In the genomic region with DNA sequence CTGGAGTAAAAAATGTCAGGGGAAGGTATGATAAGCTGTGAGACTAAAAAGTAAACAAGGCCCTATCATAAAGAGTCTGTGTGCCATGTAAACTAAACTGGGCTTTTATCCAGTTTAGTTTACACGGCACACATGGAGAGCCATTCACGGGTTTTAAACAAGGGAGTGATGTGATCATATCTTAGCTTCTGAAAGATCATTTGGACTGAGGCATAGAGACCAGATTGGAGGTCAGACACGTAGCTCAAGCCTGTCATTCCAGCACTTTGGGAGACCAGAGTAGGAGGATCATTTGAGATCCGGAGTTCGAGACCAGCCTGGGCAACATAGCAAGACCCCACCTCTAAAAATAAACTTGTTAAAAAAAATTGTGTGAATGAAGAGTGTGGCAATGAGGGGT, we compare ENCODE assay signal across 21 cellular contexts. TPM values are rescaled to one million over a fixed set of nuclear protein-coding genes. Genes with fewer than 3 reads are reported as not detected.
DNase-seq lines count a peak whose midpoint lies in the region; ATAC-seq, FAIRE-seq and TF ChIP-seq lines count a peak whose summit lies in the region.
"Had no signal": no experiment of that assay in that cellular context is flagged by ENCODE, and none has a peak within 500 bp of the region (broad histone marks: within the 10 kb centered on the region; RNA-seq: fewer than 3 reads in every experiment).

No MANE protein-coding gene starts in this region.

- TF ChIP-seq POLR2A in K562 (conservative IDR thresholded peaks at IDR 0.05), result no peak

- DNase-seq in DMS53 (lab: John Stamatoyannopoulos, UW) (peak; percentile 81), K562 (ENCODE audit: extremely low read depth in 1 of 4, low spot score in 3 of 4) (no peak), nephron progenitor cell (no peak), HTR-8/SVneo (ENCODE audit: insufficient read length, low spot score) (no peak)
- DNase-seq in activated naive CD4-positive, alpha-beta T cell treated with anti-CD3 and anti-CD28 coated beads, Interleukin-2, amount 10 ng/mL, durations not matched to agents 7 days and 5 days, result no peak
- DNase-seq: CD4-positive, alpha-beta T cell; DMS153; GDM1; NCI-H1092; NCI-H1436; NCI-H2029; NCI-H446; NCI-H69; PC-9; SIG-M5; SK-N-SH had no signal

- CTCF ChIA-PET in HEK293 (lab: Yijun Ruan, JAX), result no interaction called here
- CTCF ChIA-PET in K562 (lab: Yijun Ruan, JAX; ENCODE audit: low intra/inter-chr PET ratio), result no interaction called here
- CTCF ChIA-PET in activated naive CD4-positive, alpha-beta T cell treated with anti-CD3 and anti-CD28 coated beads, Interleukin-2, amount 10 ng/mL, durations not matched to agents 7 days and 5 days (lab: Charles Lee), result no interaction called here

- no peaks in the 10 kb centered on the region for H4K20me1 ChIP-seq in K562 (replicated peaks; ENCODE audit: control insufficient read depth, insufficient read depth, low read length)

- H3K27ac ChIP-seq in HEK293 (ENCODE audit: extremely low read depth, low read depth, low read length) (no peak overlapping the region), K562 (ENCODE audit: extremely low read depth, low read depth, low read length) (no peak overlapping the region)
- H3K27ac ChIP-seq: PC-9 had no signal

- H3K4me1 ChIP-seq in HEK293 (ENCODE audit: control insufficient read depth, insufficient read depth, low read length), result no peaks in the 10 kb centered on the region
- no peaks in the 10 kb centered on the region; a peak in 1 of 5 replicates for H3K4me1 ChIP-seq in K562 (replicated peaks in 1 of 2; ENCODE audit: control insufficient read depth in 2 of 2, insufficient read depth in 2 of 2, low read length in 2 of 2)

- no peaks in the 10 kb centered on the region for H3K79me2 ChIP-seq in K562 (ENCODE audit: control insufficient read depth, insufficient read depth, low read length)

- no peaks in the 10 kb centered on the region for H3K36me3 ChIP-seq in HEK293 (ENCODE audit: control insufficient read depth in 2 of 2, insufficient read depth in 1 of 2, low read length in 2 of 2)
- no peaks in the 10 kb centered on the region for H3K36me3 ChIP-seq in K562 (ENCODE audit: control insufficient read depth, insufficient read depth, low read length)

- H3K27ac Mint-ChIP-seq in nephron progenitor cell, result peak overlapping the region; percentile 81
- no peak overlapping the region for H3K27ac Mint-ChIP-seq in activated naive CD4-positive, alpha-beta T cell treated with anti-CD3 and anti-CD28 coated beads, Interleukin-2, amount 10 ng/mL, durations not matched to agents 7 days and 5 days
- H3K27ac Mint-ChIP-seq: CD4-positive, alpha-beta T cell; GM23338 had no signal

- ATAC-seq in K562, result no peak
- ATAC-seq in GM21447 (IDR thresholded peaks at IDR 0.05; ENCODE audit: unreplicated experiment), result no peak
- ATAC-seq: GM23338, HCT116 had no signal

- H3K27me3 Mint-ChIP-seq in nephron progenitor cell (ENCODE audit: low read depth, poor library complexity), result no peaks in the 10 kb centered on the region
- peaks cover 9% of the 10 kb centered on the region for H3K27me3 Mint-ChIP-seq in activated naive CD4-positive, alpha-beta T cell treated with anti-CD3 and anti-CD28 coated beads, Interleukin-2, amount 10 ng/mL, durations not matched to agents 7 days and 5 days

- intact Hi-C loops in K562 (cut with micrococcal nuclease), result no loop called here

- in situ Hi-C loops in K562 (cut with MboI), result loop anchor here (25.0 kb wide), 1 partner anchor 462 kb away; no protein-coding TSS in a partner anchor

- peaks cover 8% of the 10 kb centered on the region for H3K4me1 Mint-ChIP-seq in nephron progenitor cell
- no peaks in the 10 kb centered on the region for H3K4me1 Mint-ChIP-seq in activated naive CD4-positive, alpha-beta T cell treated with anti-CD3 and anti-CD28 coated beads, Interleukin-2, amount 10 ng/mL, durations not matched to agents 7 days and 5 days

- TF ChIP-seq CTCF in HEK293 (tag by site-specific recombination; IDR thresholded peaks at IDR 0.05), result no peak
- no peak for TF ChIP-seq CTCF in K562 (IDR thresholded peaks at IDR 0.05 in 2 of 3, conservative IDR thresholded peaks at IDR 0.05 in 1 of 3; ENCODE audit: insufficient read depth in 2 of 3, low read depth in 1 of 3, low read length in 3 of 3)
- TF ChIP-seq CTCF in nephron progenitor cell (IDR thresholded peaks at IDR 0.05), result no peak

- TF ChIP-seq RAD21 in K562 (CRISPR knock-in tag; conservative IDR thresholded peaks at IDR 0.05 in 1 of 2, IDR thresholded peaks at IDR 0.05 in 1 of 2), result no peak

- peaks cover 2 to 8% of the 10 kb centered on the region in 2 experiments; a peak in 3 of 5 replicates for H3K27me3 ChIP-seq in K562 (ENCODE audit: control insufficient read depth in 2 of 2, insufficient read depth in 2 of 2, low read length in 2 of 2)

- H3K4me3 Mint-ChIP-seq in nephron progenitor cell, result no peak overlapping the region
- no peak overlapping the region for H3K4me3 Mint-ChIP-seq in activated naive CD4-positive, alpha-beta T cell treated with anti-CD3 and anti-CD28 coated beads, Interleukin-2, amount 10 ng/mL, durations not matched to agents 7 days and 5 days
- H3K4me3 Mint-ChIP-seq: CD4-positive, alpha-beta T cell; GM23338 had no signal

- BruUV-seq in K562 (replicated peaks; lab: Mats Ljungman, UMichigan), result no TSS peak

- H3K9me3 Mint-ChIP-seq in nephron progenitor cell, result no peaks in the 10 kb centered on the region
- no peaks in the 10 kb centered on the region for H3K9me3 Mint-ChIP-seq in activated naive CD4-positive, alpha-beta T cell treated with anti-CD3 and anti-CD28 coated beads, Interleukin-2, amount 10 ng/mL, durations not matched to agents 7 days and 5 days
- H3K9me3 Mint-ChIP-seq: GM23338 had no signal

- no peak overlapping the region for H3K9ac ChIP-seq in K562 (ENCODE audit: insufficient read depth in 1 of 2, low read depth in 2 of 2, low read length in 2 of 2)
- H3K9ac ChIP-seq: SK-N-SH had no signal

- POLR2A ChIA-PET in HEK293 (lab: Yijun Ruan, JAX) (interaction anchor here (1.3 kb wide), 1 partner anchor 10 kb away, joined by 3 read pairs; no protein-coding TSS in a partner anchor), K562 (lab: Yijun Ruan, JAX) (no interaction called here)

- FAIRE-seq in K562 (lab: Jason Lieb, UNC), result no peak
- FAIRE-seq in HTR-8/SVneo (lab: Jason Lieb, UNC), result no peak
- FAIRE-seq: GM18507 had no signal

- no peaks in the 10 kb centered on the region for H3K9me1 ChIP-seq in K562 (ENCODE audit: control insufficient read depth, insufficient read depth, low read length)

- 28% methylated on average over 5 of the region's 5 CpGs for WGBS in K562 (ENCODE audit: insufficient coverage, low coverage, missing lambda C conversion rate)

- H3K9me3 ChIP-seq in HEK293 (ENCODE audit: control insufficient read depth, insufficient read depth, low read depth, low read length) (no peaks in the 10 kb centered on the region), K562 (replicated peaks; ENCODE audit: control insufficient read depth, insufficient read depth, low read depth, low read length) (no peaks in the 10 kb centered on the region)
- H3K9me3 ChIP-seq: SK-N-SH had no signal

- no peak overlapping the region for H3K4me2 ChIP-seq in K562 (ENCODE audit: insufficient read depth, low read length)
- H3K4me2 ChIP-seq: GM23338, PC-9, SK-N-SH had no signal

- H3K36me3 Mint-ChIP-seq in nephron progenitor cell (ENCODE audit: low read depth), result no peaks in the 10 kb centered on the region
- H3K36me3 Mint-ChIP-seq in activated naive CD4-positive, alpha-beta T cell treated with anti-CD3 and anti-CD28 coated beads, Interleukin-2, amount 10 ng/mL, durations not matched to agents 7 days and 5 days, result no peaks in the 10 kb centered on the region

- H3K4me3 ChIP-seq in HEK293 (ENCODE audit: low read depth, low read length), result no peak overlapping the region
- no peak overlapping the region for H3K4me3 ChIP-seq in K562
- H3K4me3 ChIP-seq: GM23338, PC-9 had no signal

- H2AFZ ChIP-seq in K562 (ENCODE audit: low read depth, low read length), result no peak overlapping the region
- H2AFZ ChIP-seq: PC-9 had no signal

- TF ChIP-seq EP300 in K562 (IDR thresholded peaks at IDR 0.05; ENCODE audit: low read length), result no peak

RNA-seq across cellular contexts. Expression of gene SKIDA1, which starts 50.1 kb away (rescaled TPM):
- 0.44 and 0.51 TPM in 2 replicates for total RNA-seq in K562 (2011; cell fraction: chromatin; rRNA removed; ENCODE audit: low replicate concordance)
- total RNA-seq in K562 (2011; cell fraction: nucleolus; rRNA removed), result 0.26 and 0.50 TPM in 2 replicates
- 0.38 and 0.51 TPM in 2 replicates for total RNA-seq in K562 (2011; cell fraction: nucleoplasm; rRNA removed)
- total RNA-seq in K562 (2014; rRNA removed) (0.09 and 0.24 TPM in 2 replicates), K562 (2014; rRNA removed; fragmentation: Illumina TruSeq; extraction: Trizol) (0.18 and 0.45 TPM in 2 replicates), K562 (2015; rRNA removed; fragmentation: Illumina TruSeq; extraction: Trizol) (0.36 and 0.49 TPM in 2 replicates), K562 (2021) (0.42 and 1.0 TPM in 2 replicates)
- polyA plus RNA-seq in K562 (2011; rRNA removed) (0.34 and 1.1 TPM in 2 replicates), K562 (2014; fragmentation: Illumina TruSeq; extraction: Trizol) (0.35 and 0.59 TPM in 2 replicates), K562 (2014; fragmentation: Nextera tagmentation; extraction: Ambion mirVana) (under 1 TPM; 0.76 to 0.77 TPM), K562 (2014; rRNA removed) (0.05 and 1.4 TPM in 2 replicates)
- 0.06 and 0.18 TPM in 2 replicates for polyA plus RNA-seq in K562 (2011; cell fraction: cytosol; rRNA removed)
- 0.47 and 1.4 TPM in 2 replicates for polyA plus RNA-seq in K562 (2011; cell fraction: nucleus; rRNA removed)
- 0.25 and 0.42 TPM in 2 replicates for polyA plus RNA-seq in K562 (2012)
- 0.18 and 0.35 TPM in 2 replicates for polyA minus RNA-seq in K562 (2011; rRNA and poly(A)+ RNA removed)
- 1.1 TPM in 1 of 2 replicates, not detected in the other for polyA minus RNA-seq in K562 (2011; cell fraction: cytosol; rRNA and poly(A)+ RNA removed)
- polyA minus RNA-seq in K562 (2011; cell fraction: nucleus; rRNA and poly(A)+ RNA removed), result 0.22 and 0.40 TPM in 2 replicates

RNA-seq across cellular contexts. Expression of gene MLLT10, which starts 58.6 kb away (rescaled TPM):
- total RNA-seq in K562 (2011; cell fraction: chromatin; rRNA removed; ENCODE audit: low replicate concordance), result 203 and 284 TPM in 2 replicates
- 117 and 140 TPM in 2 replicates for total RNA-seq in K562 (2011; cell fraction: nucleolus; rRNA removed)
- total RNA-seq in K562 (2011; cell fraction: nucleoplasm; rRNA removed), result 136 and 162 TPM in 2 replicates
- total RNA-seq in K562 (2014; rRNA removed) (65.3 and 69.9 TPM in 2 replicates), K562 (2014; rRNA removed; fragmentation: Illumina TruSeq; extraction: Trizol) (58.5 and 59.7 TPM in 2 replicates), K562 (2015; rRNA removed; fragmentation: Illumina TruSeq; extraction: Trizol) (50.9 and 60.2 TPM in 2 replicates), K562 (2021) (58.7 and 64.2 TPM in 2 replicates)
- polyA plus RNA-seq in K562 (2011; rRNA removed) (81.4 and 91.1 TPM in 2 replicates), K562 (2014; fragmentation: Illumina TruSeq; extraction: Trizol) (58.4 and 65.2 TPM in 2 replicates), K562 (2014; fragmentation: Nextera tagmentation; extraction: Ambion mirVana) (10 to 100 TPM; 18.8 to 25.8 TPM), K562 (2014; rRNA removed) (55.5 and 73.7 TPM in 2 replicates)
- polyA plus RNA-seq in K562 (2011; cell fraction: cytosol; rRNA removed), result 46.9 and 65.5 TPM in 2 replicates
- 106 and 111 TPM in 2 replicates for polyA plus RNA-seq in K562 (2011; cell fraction: nucleus; rRNA removed)
- 41.9 and 61.1 TPM in 2 replicates for polyA plus RNA-seq in K562 (2012)
- polyA minus RNA-seq in K562 (2011; rRNA and poly(A)+ RNA removed), result 118 and 129 TPM in 2 replicates
- polyA minus RNA-seq in K562 (2011; cell fraction: cytosol; rRNA and poly(A)+ RNA removed), result 14.8 and 32.9 TPM in 2 replicates
- 104 and 111 TPM in 2 replicates for polyA minus RNA-seq in K562 (2011; cell fraction: nucleus; rRNA and poly(A)+ RNA removed)
